20 cellular contexts compared by ENCODE assay signal in the genomic region with DNA sequence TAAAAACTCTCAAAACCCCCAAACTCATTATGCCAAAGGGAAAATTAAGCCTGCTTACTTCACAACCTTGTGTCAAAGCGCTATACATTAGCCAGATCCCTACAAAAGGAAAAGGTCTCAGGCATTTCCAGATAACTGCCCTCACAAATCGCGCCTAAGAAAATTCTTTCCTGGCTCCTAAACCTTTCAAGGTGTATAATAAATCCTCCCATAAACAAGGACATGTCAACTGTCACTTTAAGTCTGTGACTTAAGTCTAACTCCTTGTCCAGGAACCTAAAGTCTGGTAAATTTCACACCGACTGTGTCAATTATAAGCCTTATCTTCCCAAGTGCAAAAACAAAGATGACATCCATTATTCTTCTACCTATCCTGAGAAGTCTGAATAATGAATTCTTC.
"Had no signal": no experiment of that assay in that cellular context is flagged by ENCODE, and none has a peak within 500 bp of the region (broad histone marks: within the 10 kb centered on the region; RNA-seq: fewer than 3 reads in every experiment).

No MANE protein-coding gene starts in this region.

- ATAC-seq: activated CD4-positive, alpha-beta T cell treated with anti-CD3 and anti-CD28 coated beads for 36 hours; activated T-cell treated with anti-CD3 and anti-CD28 coated beads, Interleukin-2, amount 50 U/mL, for 72 hours had no signal

- H3K27ac ChIP-seq: SK-N-MC, VCaP had no signal

- DNase-seq: activated CD4-positive, alpha-beta memory T cell treated with anti-CD3 and anti-CD28 coated beads, Interleukin-2, amount 10 ng/mL, durations not matched to agents 7 days and 5 days; activated CD4-positive, alpha-beta T cell treated with anti-CD3 and anti-CD28 coated beads for 36 hours; activated CD4-positive, alpha-beta T cell treated with anti-CD3 and anti-CD28 coated beads, Interleukin-2, amount 50 U/mL, for 1 hour; activated gamma-delta T cell treated with Interleukin-2 at 50 U/mL for 16 hours; activated naive CD4-positive, alpha-beta T cell treated with anti-CD3 and anti-CD28 coated beads, Interleukin-2, amount 10 ng/mL, durations not matched to agents 7 days and 5 days; activated naive CD8-positive, alpha-beta T cell treated with anti-CD3 and anti-CD28 coated beads for 36 hours; activated T-cell treated with anti-CD3 and anti-CD28 coated beads, Interleukin-2, amount 50 U/mL, for 72 hours; anterior cingulate cortex; caudate nucleus; KBM-7; NCI-H1048; NCI-H1930; NCI-H2171; NCI-H345; NCI-H510A; NCI-H526 treated with DMSO at 0.1 percent for 48 hours; SIG-M5; T-helper 1 cell had no signal

- H3K4me3 ChIP-seq: SK-N-MC had no signal
